Comparison of ENCODE assay signal across 1 cellular context in genomic region chr10:86443936-86444335, GRCh38.
TF ChIP-seq lines count a peak whose summit lies in the region.

No MANE protein-coding gene starts in this region.

TF ChIP-seq in HepG2, 621 proteins besides CTCF, POLR2A, EP300 and RAD21:
- TF ChIP-seq, protein P1, sequence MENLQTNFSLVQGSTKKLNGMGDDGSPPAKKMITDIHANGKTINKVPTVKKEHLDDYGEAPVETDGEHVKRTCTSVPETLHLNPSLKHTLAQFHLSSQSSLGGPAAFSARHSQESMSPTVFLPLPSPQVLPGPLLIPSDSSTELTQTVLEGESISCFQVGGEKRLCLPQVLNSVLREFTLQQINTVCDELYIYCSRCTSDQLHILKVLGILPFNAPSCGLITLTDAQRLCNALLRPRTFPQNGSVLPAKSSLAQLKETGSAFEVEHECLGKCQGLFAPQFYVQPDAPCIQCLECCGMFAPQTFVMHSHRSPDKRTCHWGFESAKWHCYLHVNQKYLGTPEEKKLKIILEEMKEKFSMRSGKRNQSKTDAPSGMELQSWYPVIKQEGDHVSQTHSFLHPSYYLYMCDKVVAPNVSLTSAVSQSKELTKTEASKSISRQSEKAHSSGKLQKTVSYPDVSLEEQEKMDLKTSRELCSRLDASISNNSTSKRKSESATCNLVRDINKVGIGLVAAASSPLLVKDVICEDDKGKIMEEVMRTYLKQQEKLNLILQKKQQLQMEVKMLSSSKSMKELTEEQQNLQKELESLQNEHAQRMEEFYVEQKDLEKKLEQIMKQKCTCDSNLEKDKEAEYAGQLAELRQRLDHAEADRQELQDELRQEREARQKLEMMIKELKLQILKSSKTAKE (CRISPR knock-in tag; IDR thresholded peaks at IDR 0.05; ENCODE audit: borderline replicate concordance): no peak
- TF ChIP-seq PHF21A (CRISPR knock-in tag; IDR thresholded peaks at IDR 0.05) (no peak), MEIS1 (CRISPR knock-in tag; IDR thresholded peaks at IDR 0.05; ENCODE audit: borderline replicate concordance) (no peak)
- TF ChIP-seq, protein P2, sequence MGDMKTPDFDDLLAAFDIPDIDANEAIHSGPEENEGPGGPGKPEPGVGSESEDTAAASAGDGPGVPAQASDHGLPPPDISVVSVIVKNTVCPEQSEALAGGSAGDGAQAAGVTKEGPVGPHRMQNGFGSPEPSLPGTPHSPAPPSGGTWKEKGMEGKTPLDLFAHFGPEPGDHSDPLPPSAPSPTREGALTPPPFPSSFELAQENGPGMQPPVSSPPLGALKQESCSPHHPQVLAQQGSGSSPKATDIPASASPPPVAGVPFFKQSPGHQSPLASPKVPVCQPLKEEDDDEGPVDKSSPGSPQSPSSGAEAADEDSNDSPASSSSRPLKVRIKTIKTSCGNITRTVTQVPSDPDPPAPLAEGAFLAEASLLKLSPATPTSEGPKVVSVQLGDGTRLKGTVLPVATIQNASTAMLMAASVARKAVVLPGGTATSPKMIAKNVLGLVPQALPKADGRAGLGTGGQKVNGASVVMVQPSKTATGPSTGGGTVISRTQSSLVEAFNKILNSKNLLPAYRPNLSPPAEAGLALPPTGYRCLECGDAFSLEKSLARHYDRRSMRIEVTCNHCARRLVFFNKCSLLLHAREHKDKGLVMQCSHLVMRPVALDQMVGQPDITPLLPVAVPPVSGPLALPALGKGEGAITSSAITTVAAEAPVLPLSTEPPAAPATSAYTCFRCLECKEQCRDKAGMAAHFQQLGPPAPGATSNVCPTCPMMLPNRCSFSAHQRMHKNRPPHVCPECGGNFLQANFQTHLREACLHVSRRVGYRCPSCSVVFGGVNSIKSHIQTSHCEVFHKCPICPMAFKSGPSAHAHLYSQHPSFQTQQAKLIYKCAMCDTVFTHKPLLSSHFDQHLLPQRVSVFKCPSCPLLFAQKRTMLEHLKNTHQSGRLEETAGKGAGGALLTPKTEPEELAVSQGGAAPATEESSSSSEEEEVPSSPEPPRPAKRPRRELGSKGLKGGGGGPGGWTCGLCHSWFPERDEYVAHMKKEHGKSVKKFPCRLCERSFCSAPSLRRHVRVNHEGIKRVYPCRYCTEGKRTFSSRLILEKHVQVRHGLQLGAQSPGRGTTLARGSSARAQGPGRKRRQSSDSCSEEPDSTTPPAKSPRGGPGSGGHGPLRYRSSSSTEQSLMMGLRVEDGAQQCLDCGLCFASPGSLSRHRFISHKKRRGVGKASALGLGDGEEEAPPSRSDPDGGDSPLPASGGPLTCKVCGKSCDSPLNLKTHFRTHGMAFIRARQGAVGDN (CRISPR knock-in tag; IDR thresholded peaks at IDR 0.05): 0 out of 2 replicates have a peak, but pooled peaks have one; percentile 11
